Comparison of ENCODE assay signal across 23 cellular contexts in the genomic region with DNA sequence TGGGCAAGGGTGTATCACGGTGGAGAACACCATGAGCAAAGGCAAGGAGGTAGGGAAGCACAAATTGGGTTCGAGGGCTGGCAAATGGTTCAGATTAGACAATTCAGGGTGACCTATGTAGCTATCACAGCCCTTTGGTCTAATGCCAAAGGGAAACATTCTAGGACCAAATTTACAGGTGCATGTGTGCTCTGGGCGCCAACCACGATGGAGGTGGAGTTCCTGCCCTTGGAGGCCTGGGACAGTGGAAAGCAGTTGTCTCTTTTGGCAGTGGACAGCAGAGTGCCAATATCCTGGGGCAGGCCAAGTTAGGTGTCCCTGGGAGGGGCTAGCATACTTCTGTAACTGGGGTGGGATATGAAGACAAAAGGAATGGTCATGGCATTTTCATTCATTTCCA. TPM values are rescaled to one million over a fixed set of nuclear protein-coding genes. Genes with fewer than 3 reads are reported as not detected.
"Had no signal": no experiment of that assay in that cellular context is flagged by ENCODE, and none has a peak within 500 bp of the region (broad histone marks: within the 10 kb centered on the region; RNA-seq: fewer than 3 reads in every experiment).

No MANE protein-coding gene starts in this region.

- H3K4me3 Mint-ChIP-seq: activated B cell treated with CpG ODN at 0.5 μM for 24 hours; activated CD4-positive, alpha-beta T cell treated with anti-CD3 and anti-CD28 coated beads, Interleukin-2, amount 10 ng/mL, durations not matched to agents 24 days and 14 days; activated CD8-positive, alpha-beta memory T cell treated with anti-CD3 and anti-CD28 coated beads, Interleukin-2, amount 10 ng/mL, durations not matched to agents 7 days and 5 days; activated naive CD8-positive, alpha-beta T cell treated with anti-CD3 and anti-CD28 coated beads, Interleukin-2, amount 50 U/mL, for 24 hours; activated T-cell treated with anti-CD3 and anti-CD28 coated beads, Interleukin-2, amount 50 U/mL, for 4 hours; brain; central memory CD8-positive, alpha-beta T cell; T-helper 17 cell had no signal

- DNase-seq: activated B cell treated with CpG ODN at 0.5 μM for 24 hours; activated CD4-positive, alpha-beta T cell treated with anti-CD3 and anti-CD28 coated beads for 1 hour; activated CD4-positive, alpha-beta T cell treated with anti-CD3 and anti-CD28 coated beads, Interleukin-2, amount 50 U/mL, for 48 hours; activated CD8-positive, alpha-beta memory T cell treated with anti-CD3 and anti-CD28 coated beads, Interleukin-2, amount 10 ng/mL, durations not matched to agents 7 days and 5 days; activated effector memory CD4-positive, alpha-beta T cell treated with anti-CD3 and anti-CD28 coated beads, Interleukin-2, amount 50 U/mL, for 16 hours; activated naive CD4-positive, alpha-beta T cell treated with Interleukin-2 at 50 U/mL for 16 hours; activated naive CD8-positive, alpha-beta T cell treated with anti-CD3 and anti-CD28 coated beads, Interleukin-2, amount 50 U/mL, for 24 hours; activated T-cell treated with anti-CD3 and anti-CD28 coated beads, Interleukin-2, amount 50 U/mL, for 4 hours; NCI-H1105 treated with DMSO at 0.1 percent for 48 hours; NCI-H1436 treated with DMSO at 0.1 percent for 48 hours; NCI-H187; NCI-H2081; NCI-H446; NCI-H524; SIG-M5; T-helper 17 cell; T1000 had no signal

- H3K4me1 Mint-ChIP-seq: activated B cell treated with CpG ODN at 0.5 μM for 24 hours; activated CD4-positive, alpha-beta T cell treated with anti-CD3 and anti-CD28 coated beads, Interleukin-2, amount 10 ng/mL, durations not matched to agents 24 days and 14 days; activated CD8-positive, alpha-beta memory T cell treated with anti-CD3 and anti-CD28 coated beads, Interleukin-2, amount 10 ng/mL, durations not matched to agents 7 days and 5 days; activated naive CD8-positive, alpha-beta T cell treated with anti-CD3 and anti-CD28 coated beads, Interleukin-2, amount 50 U/mL, for 24 hours; brain; central memory CD8-positive, alpha-beta T cell; T-helper 17 cell had no signal

- H3K27ac ChIP-seq: ascending aorta, PC-9 had no signal

- H3K4me3 ChIP-seq: ascending aorta, PC-9 had no signal

- ATAC-seq: activated CD8-positive, alpha-beta memory T cell treated with anti-CD3 and anti-CD28 coated beads, Interleukin-2, amount 10 ng/mL, durations not matched to agents 7 days and 5 days; activated naive CD4-positive, alpha-beta T cell treated with anti-CD3 and anti-CD28 coated beads, Interleukin-2, amount 50 U/mL, for 72 hours; activated naive CD8-positive, alpha-beta T cell treated with anti-CD3 and anti-CD28 coated beads, Interleukin-2, amount 50 U/mL, for 24 hours; activated T-cell treated with anti-CD3 and anti-CD28 coated beads, Interleukin-2, amount 50 U/mL, for 4 hours; T-helper 17 cell had no signal

- H3K9me3 ChIP-seq: ascending aorta had no signal

- H2AFZ ChIP-seq: PC-9 had no signal

- H3K4me1 ChIP-seq: ascending aorta had no signal

- H3K27ac Mint-ChIP-seq: activated B cell treated with CpG ODN at 0.5 μM for 24 hours; activated CD4-positive, alpha-beta T cell treated with anti-CD3 and anti-CD28 coated beads, Interleukin-2, amount 10 ng/mL, durations not matched to agents 24 days and 14 days; activated CD8-positive, alpha-beta memory T cell treated with anti-CD3 and anti-CD28 coated beads, Interleukin-2, amount 10 ng/mL, durations not matched to agents 7 days and 5 days; activated naive CD4-positive, alpha-beta T cell treated with anti-CD3 and anti-CD28 coated beads, Interleukin-2, amount 50 U/mL, for 72 hours; activated naive CD8-positive, alpha-beta T cell treated with anti-CD3 and anti-CD28 coated beads, Interleukin-2, amount 50 U/mL, for 24 hours; brain; T-helper 17 cell had no signal

- H3K27me3 ChIP-seq: ascending aorta had no signal

- H3K36me3 ChIP-seq: ascending aorta had no signal

- H3K36me3 Mint-ChIP-seq: activated CD8-positive, alpha-beta memory T cell treated with anti-CD3 and anti-CD28 coated beads, Interleukin-2, amount 10 ng/mL, durations not matched to agents 7 days and 5 days; activated naive CD4-positive, alpha-beta T cell treated with anti-CD3 and anti-CD28 coated beads, Interleukin-2, amount 50 U/mL, for 72 hours; brain had no signal

- H3K9me3 Mint-ChIP-seq: activated T-cell treated with anti-CD3 and anti-CD28 coated beads, Interleukin-2, amount 50 U/mL, for 4 hours; central memory CD8-positive, alpha-beta T cell had no signal

RNA-seq across cellular contexts. Expression of a gene that starts 40.1 kb away (rescaled TPM):
- total RNA-seq: activated B cell treated with CpG ODN at 0.5 μM for 24 hours; activated CD4-positive, alpha-beta T cell treated with anti-CD3 and anti-CD28 coated beads, Interleukin-2, amount 10 ng/mL, durations not matched to agents 24 days and 14 days; activated CD8-positive, alpha-beta memory T cell treated with anti-CD3 and anti-CD28 coated beads, Interleukin-2, amount 10 ng/mL, durations not matched to agents 7 days and 5 days; activated naive CD4-positive, alpha-beta T cell treated with anti-CD3 and anti-CD28 coated beads, Interleukin-2, amount 50 U/mL, for 72 hours; activated T-cell treated with anti-CD3 and anti-CD28 coated beads, Interleukin-2, amount 50 U/mL, for 4 hours; ascending aorta; T-helper 17 cell had no signal

RNA-seq across cellular contexts. Expression of a gene that starts 52.6 kb away (rescaled TPM):
- total RNA-seq: activated B cell treated with CpG ODN at 0.5 μM for 24 hours; activated CD4-positive, alpha-beta T cell treated with anti-CD3 and anti-CD28 coated beads, Interleukin-2, amount 10 ng/mL, durations not matched to agents 24 days and 14 days; activated CD8-positive, alpha-beta memory T cell treated with anti-CD3 and anti-CD28 coated beads, Interleukin-2, amount 10 ng/mL, durations not matched to agents 7 days and 5 days; activated naive CD4-positive, alpha-beta T cell treated with anti-CD3 and anti-CD28 coated beads, Interleukin-2, amount 50 U/mL, for 72 hours; activated T-cell treated with anti-CD3 and anti-CD28 coated beads, Interleukin-2, amount 50 U/mL, for 4 hours; ascending aorta; T-helper 17 cell had no signal
